8 cellular contexts compared by ENCODE assay signal in genomic region chr6:118651282-118652050, GRCh38. TPM values are rescaled to one million over a fixed set of nuclear protein-coding genes. Genes with fewer than 3 reads are reported as not detected.
DNase-seq lines count a peak whose midpoint lies in the region; ATAC-seq and TF ChIP-seq lines count a peak whose summit lies in the region.

TSS of gene CEP85L (minus strand) at chr6:118651591. CDS start at chr6:118651269, 322 bp downstream.

- H3K4me1 ChIP-seq in ovary (ENCODE audit: insufficient read depth) (no peaks in the 10 kb centered on the region), thymus (ENCODE audit: control insufficient read depth, insufficient read depth, low read length) (peaks cover 22% of the 10 kb centered on the region)

- H3K9me3 ChIP-seq in ovary: no peaks in the 10 kb centered on the region
- no peaks in the 10 kb centered on the region for H3K9me3 ChIP-seq in thymus (ENCODE audit: control insufficient read depth)

- intact Hi-C loops in head of caudate nucleus (cut with DNase I) (loop anchor here (5.0 to 10.0 kb wide), 3 partner anchors 56 to 241 kb away; partner anchors contain the start of gene ASF1A), ovary (cut with DNase I) (loop anchor here in 3 of 4 donors (10.0 kb wide), 2 partner anchors 53 to 123 kb away; no protein-coding TSS in a partner anchor)

- peak within 1 kb of the TSS; percentile 94 for H3K27ac Mint-ChIP-seq in activated naive CD8-positive, alpha-beta T cell

- peak; percentile 90 for ATAC-seq in HG02678 (IDR thresholded peaks at IDR 0.05; ENCODE audit: unreplicated experiment)

- peaks cover 4% of the 10 kb centered on the region for H3K36me3 Mint-ChIP-seq in activated naive CD8-positive, alpha-beta T cell

- TF ChIP-seq CTCF in GM12865 (IDR thresholded peaks at IDR 0.05; ENCODE audit: insufficient read depth, low read depth, low read length, missing control alignments) (no peak), ovary (IDR thresholded peaks at IDR 0.05) (peak in 2 of 3 donors; percentile 19 to 62)

- no peak for TF ChIP-seq EP300 in ovary (IDR thresholded peaks at IDR 0.05)

- H3K4me3 ChIP-seq in GM12865 (ENCODE audit: low read depth, low read length): peak within 1 kb of the TSS; percentile 95
- H3K4me3 ChIP-seq in ovary: peak within 1 kb of the TSS; percentile 93
- peak within 1 kb of the TSS; percentile 92 for H3K4me3 ChIP-seq in thymus (ENCODE audit: low read length)

- H3K27me3 Mint-ChIP-seq in activated naive CD8-positive, alpha-beta T cell: no peaks in the 10 kb centered on the region

- peak; percentile 86 for TF ChIP-seq POLR2A in ovary (IDR thresholded peaks at IDR 0.05)

- H3K4me1 Mint-ChIP-seq in activated naive CD8-positive, alpha-beta T cell (ENCODE audit: low read depth): peaks cover 51% of the 10 kb centered on the region

- H3K36me3 ChIP-seq in ovary (no peaks in the 10 kb centered on the region), thymus (ENCODE audit: control insufficient read depth, insufficient read depth) (no peaks in the 10 kb centered on the region)

- peak within 1 kb of the TSS; percentile 93 to 98 for H3K27ac ChIP-seq in ovary
- peak within 1 kb of the TSS; percentile 98 for H3K27ac ChIP-seq in thymus (ENCODE audit: low read depth)

- peak; percentile 94 for DNase-seq in GM12865 (ENCODE audit: low read depth)
- peak; percentile 93 for DNase-seq in NCI-H1105 treated with DMSO at 0.1 percent for 48 hours (lab: John Stamatoyannopoulos, UW)
- peak; percentile 81 for DNase-seq in SKM-1 treated with dmso at 0.1 percent for 144 hours (lab: John Stamatoyannopoulos, UW; ENCODE audit: unreplicated experiment)
- peak; percentile 75 to 98 (median 95) for DNase-seq in head of caudate nucleus
- DNase-seq in ovary: peak; percentile 93 to 95 (median 94)

- peak within 1 kb of the TSS; percentile 91 for H3K4me3 Mint-ChIP-seq in activated naive CD8-positive, alpha-beta T cell

- H3K27me3 ChIP-seq in ovary (no peaks in the 10 kb centered on the region), thymus (ENCODE audit: control insufficient read depth, insufficient read depth) (no peaks in the 10 kb centered on the region)

- WGBS in ovary, 3 donors: 0 to 2% (median 1%) methylated on average over 42 to 77 of the region's 77 CpGs
- WGBS in thymus: under 1% methylated on average over 77 of the region's 77 CpGs

- H3K9me3 Mint-ChIP-seq in activated naive CD8-positive, alpha-beta T cell (ENCODE audit: low read depth): no peaks in the 10 kb centered on the region

RNA-seq across cellular contexts. Expression of gene CEP85L, which starts in this region (rescaled TPM):
- 10 to 100 TPM; 17.7 to 33.4 (median 26.2) TPM for total RNA-seq in ovary
- 1 to 10 TPM; 4.0 to 6.2 TPM for polyA plus RNA-seq in ovary
- 24.6 TPM for polyA plus RNA-seq in thymus

Comparison
In these comparisons a context has a peak if more than half of its experiments do, and no peak if none do; other contexts are left out.
1. Peak in every context shown above with its lines: DNase-seq, ATAC-seq, H3K4me3 ChIP-seq and H3K27ac ChIP-seq.